In the genomic region with DNA sequence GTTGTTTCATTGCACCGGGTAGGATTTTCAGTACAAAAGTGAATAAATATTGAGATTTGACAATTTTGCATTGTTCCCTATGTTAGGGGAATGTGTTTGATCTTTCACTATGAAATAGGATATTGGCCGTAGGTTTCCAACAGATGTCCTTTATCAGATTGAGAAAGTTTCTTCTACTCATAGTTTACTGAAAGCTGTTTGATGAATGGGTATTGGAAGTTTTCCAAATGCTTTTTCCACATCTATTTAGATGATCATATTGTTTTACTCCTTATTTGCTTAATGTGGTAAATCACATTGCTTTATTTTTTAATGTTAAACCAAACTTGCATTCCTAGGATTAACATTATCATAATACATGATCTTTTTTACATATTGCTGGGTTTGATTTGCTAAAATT, we compare ENCODE assay signal across 29 cellular contexts.
"Had no signal": no experiment of that assay in that cellular context is flagged by ENCODE, and none has a peak within 500 bp of the region (broad histone marks: within the 10 kb centered on the region; RNA-seq: fewer than 3 reads in every experiment).

No MANE protein-coding gene starts in this region.

- H3K9me3 ChIP-seq: neutrophil, pancreas, prostate gland, right atrium auricular region, right lobe of liver, sigmoid colon, stomach, thoracic aorta, thyroid gland, tibial nerve, upper lobe of left lung, vagina had no signal

- H3K4me1 ChIP-seq: pancreas, prostate gland, right atrium auricular region, right lobe of liver, sigmoid colon, stomach, thyroid gland, tibial nerve, upper lobe of left lung, vagina had no signal

- H3K4me1 Mint-ChIP-seq: naive thymus-derived CD4-positive, alpha-beta T cell; natural killer cell; neural crest cell; stimulated activated effector memory CD8-positive, alpha-beta T cell treated with anti-CD3 and anti-CD28 coated beads, Interleukin-12 subunit alpha, Interleukin-12 subunit beta, amount 100 ng/mL, for 72 hours; stimulated activated naive B cell treated with anti-CD40 and anti-IgM and Interleukin-4, amounts not matched to agents 10 μg/mL and 1 μg/mL and 100 μg/mL, for 72 hours had no signal

- H3K27ac ChIP-seq: neutrophil, pancreas, prostate gland, right atrium auricular region, right lobe of liver, sigmoid colon, stomach, thoracic aorta, thyroid gland, tibial nerve, upper lobe of left lung, vagina had no signal

- H3K4me3 Mint-ChIP-seq: naive thymus-derived CD4-positive, alpha-beta T cell; natural killer cell; nephron progenitor cell; neural crest cell; stimulated activated effector memory CD8-positive, alpha-beta T cell treated with anti-CD3 and anti-CD28 coated beads, Interleukin-12 subunit alpha, Interleukin-12 subunit beta, amount 100 ng/mL, for 72 hours; stimulated activated naive B cell treated with anti-CD40 and anti-IgM and Interleukin-4, amounts not matched to agents 10 μg/mL and 1 μg/mL and 100 μg/mL, for 72 hours; stimulated activated naive CD8-positive, alpha-beta T cell treated with anti-CD3 and anti-CD28 coated beads, Interleukin-15, Interleukin-2, amounts not matched to agents 100 ng/mL and 50 ng/mL, for 24 hours had no signal

- FAIRE-seq: pancreas, small intestine, urothelium cell line had no signal

- H3K36me3 Mint-ChIP-seq: naive thymus-derived CD4-positive, alpha-beta T cell; natural killer cell; stimulated activated effector memory CD8-positive, alpha-beta T cell treated with anti-CD3 and anti-CD28 coated beads, Interleukin-12 subunit alpha, Interleukin-12 subunit beta, amount 100 ng/mL, for 72 hours had no signal

- H3K27me3 ChIP-seq: neutrophil, pancreas, right atrium auricular region, right lobe of liver, sigmoid colon, thyroid gland, tibial nerve, upper lobe of left lung, vagina had no signal

- DNase-seq: naive thymus-derived CD4-positive, alpha-beta T cell; natural killer cell; nephron progenitor cell; nucleus accumbens; pancreas; retina; right lobe of liver; sigmoid colon; small intestine; stimulated activated CD4-positive, alpha-beta T cell treated with anti-CD3 and anti-CD28 coated beads, Interleukin-15, amount 100 ng/mL, for 24 hours; stimulated activated CD4-positive, alpha-beta T cell treated with anti-CD3 and anti-CD28 coated beads, Interleukin-2, amount 100 ng/mL, for 24 hours; stimulated activated CD4-positive, alpha-beta T cell treated with anti-CD3 and anti-CD28 coated beads, Interleukin-2, amount 100 ng/mL, for 48 hours; stimulated activated CD4-positive, alpha-beta T cell treated with anti-CD3 and anti-CD28 coated beads, Interleukin-4, amount 100 ng/mL, for 24 hours; stimulated activated naive B cell treated with anti-CD40 and anti-IgM and Interleukin-4, amounts not matched to agents 10 μg/mL and 1 μg/mL and 100 μg/mL, for 72 hours; stimulated activated naive CD4-positive, alpha-beta T cell treated with Interleukin-2 at 50 U/mL for 16 hours; stomach; thyroid gland; trophoblast cell; upper lobe of left lung had no signal

- H3K4me3 ChIP-seq: pancreas, prostate gland, right atrium auricular region, right lobe of liver, sigmoid colon, stomach, thoracic aorta, thyroid gland, tibial nerve, upper lobe of left lung, vagina had no signal

- H3K9me3 Mint-ChIP-seq: naive thymus-derived CD4-positive, alpha-beta T cell; natural killer cell; nephron progenitor cell; neural crest cell; stimulated activated effector memory CD8-positive, alpha-beta T cell treated with anti-CD3 and anti-CD28 coated beads, Interleukin-12 subunit alpha, Interleukin-12 subunit beta, amount 100 ng/mL, for 72 hours; stimulated activated naive B cell treated with anti-CD40 and anti-IgM and Interleukin-4, amounts not matched to agents 10 μg/mL and 1 μg/mL and 100 μg/mL, for 72 hours; stimulated activated naive CD8-positive, alpha-beta T cell treated with anti-CD3 and anti-CD28 coated beads, Interleukin-15, Interleukin-2, amounts not matched to agents 100 ng/mL and 50 ng/mL, for 24 hours had no signal

- H3K27me3 Mint-ChIP-seq: stimulated activated naive B cell treated with anti-CD40 and anti-IgM and Interleukin-4, amounts not matched to agents 10 μg/mL and 1 μg/mL and 100 μg/mL, for 72 hours had no signal

- ATAC-seq: naive thymus-derived CD4-positive, alpha-beta T cell; natural killer cell; pancreas; right lobe of liver; stimulated activated effector memory CD8-positive, alpha-beta T cell treated with anti-CD3 and anti-CD28 coated beads, Interleukin-12 subunit alpha, Interleukin-12 subunit beta, amount 100 ng/mL, for 72 hours; stimulated activated naive B cell treated with anti-CD40 and anti-IgM and Interleukin-4, amounts not matched to agents 10 μg/mL and 1 μg/mL and 100 μg/mL, for 72 hours had no signal

- H3K27ac Mint-ChIP-seq: naive thymus-derived CD4-positive, alpha-beta T cell; natural killer cell; nephron progenitor cell; stimulated activated effector memory CD8-positive, alpha-beta T cell treated with anti-CD3 and anti-CD28 coated beads, Interleukin-12 subunit alpha, Interleukin-12 subunit beta, amount 100 ng/mL, for 72 hours; stimulated activated naive B cell treated with anti-CD40 and anti-IgM and Interleukin-4, amounts not matched to agents 10 μg/mL and 1 μg/mL and 100 μg/mL, for 72 hours; stimulated activated naive CD8-positive, alpha-beta T cell treated with anti-CD3 and anti-CD28 coated beads, Interleukin-15, Interleukin-2, amounts not matched to agents 100 ng/mL and 50 ng/mL, for 24 hours had no signal

- H3K36me3 ChIP-seq: neutrophil, pancreas, prostate gland, right atrium auricular region, right lobe of liver, sigmoid colon, stomach, thoracic aorta, thyroid gland, tibial nerve, upper lobe of left lung, vagina had no signal
